Comparison of ENCODE assay signal across 31 cellular contexts in genomic region chr6:90118581-90118980, GRCh38.
DNase-seq lines count a peak whose midpoint lies in the region; ATAC-seq, FAIRE-seq and TF ChIP-seq lines count a peak whose summit lies in the region.
"Had no signal": no experiment of that assay in that cellular context is flagged by ENCODE, and none has a peak within 500 bp of the region (broad histone marks: within the 10 kb centered on the region; RNA-seq: fewer than 3 reads in every experiment).

No MANE protein-coding gene starts in this region.

- H3K4me2 ChIP-seq in mammary epithelial cell (ENCODE audit: insufficient read depth, low read depth, low read length) = no peak overlapping the region
- no peak overlapping the region for H3K4me2 ChIP-seq in OCI-LY3 (ENCODE audit: low read length)
- no peak overlapping the region for H3K4me2 ChIP-seq in endothelial cell of umbilical vein (ENCODE audit: insufficient read depth, low read length)
- H3K4me2 ChIP-seq: BLaER1, GM23338 had no signal

- H3K9me1 ChIP-seq in endothelial cell of umbilical vein (replicated peaks; ENCODE audit: control insufficient read depth, extremely low read depth, insufficient read depth, low read length) = no peaks in the 10 kb centered on the region

- WGBS in mammary epithelial cell (ENCODE audit: low coverage, missing lambda C conversion rate) = 97% methylated on average over 2 of the region's 2 CpGs

- H2AFZ ChIP-seq in mammary epithelial cell (ENCODE audit: low read depth, low read length) = no peak overlapping the region
- H2AFZ ChIP-seq in OCI-LY3 (ENCODE audit: low read depth, low read length) = no peak overlapping the region
- no peak overlapping the region for H2AFZ ChIP-seq in endothelial cell of umbilical vein (ENCODE audit: low read depth, low read length)
- H2AFZ ChIP-seq: GM23338 had no signal

- H3K27me3 ChIP-seq in mammary epithelial cell (ENCODE audit: insufficient read depth, low read length) (no peaks in the 10 kb centered on the region), OCI-LY3 (ENCODE audit: low read depth, low read length) (peaks cover 86% of the 10 kb centered on the region), endothelial cell of umbilical vein (ENCODE audit: control insufficient read depth in 2 of 2, insufficient read depth in 2 of 2, low read length in 2 of 2) (no peaks in the 10 kb centered on the region)
- H3K27me3 ChIP-seq: BLaER1, body of pancreas, Peyer's patch, transverse colon had no signal

- ATAC-seq in T-cell (replicated peaks in 1 of 4) (no peak), left ventricle myocardium superior (no peak)
- ATAC-seq: body of pancreas; GM23338; stimulated activated effector memory CD8-positive, alpha-beta T cell treated with anti-CD3 and anti-CD28 coated beads, Interleukin-12 subunit alpha, Interleukin-12 subunit beta, amount 100 ng/mL, for 72 hours had no signal

- intact Hi-C loops in mammary epithelial cell (cut with micrococcal nuclease) = no loop called here
- intact Hi-C loops in MCF 10A (cut with micrococcal nuclease) = no loop called here
- intact Hi-C loops in endothelial cell of umbilical vein (cut with micrococcal nuclease) = no loop called here
- intact Hi-C loops in left ventricle myocardium superior (cut with micrococcal nuclease) = no loop called here
- intact Hi-C loops in posterior cingulate gyrus (cut with DNase I) = no loop called here

- H3K36me3 ChIP-seq in mammary epithelial cell (ENCODE audit: insufficient read depth, low read length) (no peaks in the 10 kb centered on the region), OCI-LY3 (replicated peaks; ENCODE audit: low read depth, low read length) (no peaks in the 10 kb centered on the region), endothelial cell of umbilical vein (ENCODE audit: control insufficient read depth in 2 of 2, extremely low read depth in 1 of 2, insufficient read depth in 2 of 2, low read length in 2 of 2) (no peaks in the 10 kb centered on the region)
- H3K36me3 ChIP-seq: left ventricle myocardium inferior, Peyer's patch, transverse colon had no signal

- peak; percentile 15 for FAIRE-seq in endothelial cell of umbilical vein (lab: Jason Lieb, UNC)
- FAIRE-seq: islet of Langerhans had no signal

- POLR2A ChIA-PET in MCF 10A (lab: Yijun Ruan, JAX) = no interaction called here
- POLR2A ChIA-PET in endothelial cell of umbilical vein (lab: Charles Lee) = no interaction called here
- POLR2A ChIA-PET in T-cell (lab: Charles Lee) = interaction anchor here (0.6 to 0.7 kb wide), 2 partner anchors 12 to 13 kb away, joined by 3 to 4 read pairs; no protein-coding TSS in a partner anchor

- BruUV-seq in mammary epithelial cell (replicated peaks; lab: Mats Ljungman, UMichigan) (no TSS peak), MCF 10A (replicated peaks; lab: Mats Ljungman, UMichigan) (no TSS peak), endothelial cell of umbilical vein (replicated peaks; lab: Mats Ljungman, UMichigan) (no TSS peak)

- H3K4me1 Mint-ChIP-seq in MCF 10A (ENCODE audit: insufficient read depth, unreplicated experiment) = peaks cover 8% of the 10 kb centered on the region
- H3K4me1 Mint-ChIP-seq in T-cell = peaks cover 39 to 57% (median 57%) of the 10 kb centered on the region in 3 donors
- H3K4me1 Mint-ChIP-seq: GM23338 had no signal

- H3K4me3 Mint-ChIP-seq in MCF 10A (ENCODE audit: unreplicated experiment) = no peak overlapping the region
- H3K4me3 Mint-ChIP-seq in T-cell = no peak overlapping the region
- H3K4me3 Mint-ChIP-seq: central memory CD8-positive, alpha-beta T cell; dendritic cell treated with granulocyte-macrophage colony-stimulating factor and Interleukin-4, amounts not matched to agents 40 ng/mL and 50 ng/mL, for 4 days; GM23338; stimulated activated effector memory CD8-positive, alpha-beta T cell treated with anti-CD3 and anti-CD28 coated beads, Interleukin-12 subunit alpha, Interleukin-12 subunit beta, amount 100 ng/mL, for 72 hours had no signal

- H4K20me1 ChIP-seq in mammary epithelial cell (ENCODE audit: insufficient read depth, low read length) = no peaks in the 10 kb centered on the region
- 0 out of 2 replicates have a peak, but pooled peaks cover 5% of the 10 kb centered on the region for H4K20me1 ChIP-seq in OCI-LY3 (ENCODE audit: insufficient read depth, low read length)
- no peaks in the 10 kb centered on the region for H4K20me1 ChIP-seq in endothelial cell of umbilical vein (replicated peaks; ENCODE audit: control insufficient read depth, extremely low read depth, insufficient read depth, low read length)

- dilution Hi-C loops in mammary epithelial cell (cut with HindIII; ENCODE audit: low sequenced_read_pairs) = no loop called here
- dilution Hi-C loops in endothelial cell of umbilical vein (cut with MboI; ENCODE audit: extremely low pct_ligation_motif_present, low sequenced_read_pairs) = no loop called here

- no peaks in the 10 kb centered on the region for H3K27me3 Mint-ChIP-seq in MCF 10A (ENCODE audit: insufficient read depth, unreplicated experiment)
- H3K27me3 Mint-ChIP-seq in T-cell = no peaks in the 10 kb centered on the region
- H3K27me3 Mint-ChIP-seq: central memory CD8-positive, alpha-beta T cell had no signal

- in situ Hi-C loops in mammary epithelial cell (cut with MboI; ENCODE audit: low sequenced_read_pairs in 2 of 2) = no loop called here

- H3K9me3 Mint-ChIP-seq in MCF 10A (ENCODE audit: unreplicated experiment) (peaks cover 10% of the 10 kb centered on the region), T-cell (peaks cover 12 to 18% (median 13%) of the 10 kb centered on the region in 3 donors)

- no peak for TF ChIP-seq POLR2A in endothelial cell of umbilical vein (IDR thresholded peaks at IDR 0.05; ENCODE audit: low read depth, low read length)

- H3K79me2 ChIP-seq in mammary epithelial cell (ENCODE audit: insufficient read depth, low read length) (no peaks in the 10 kb centered on the region), OCI-LY3 (ENCODE audit: low read length) (no peaks in the 10 kb centered on the region), endothelial cell of umbilical vein (ENCODE audit: control insufficient read depth, insufficient read depth, low read length) (no peaks in the 10 kb centered on the region)

- H3K27ac Mint-ChIP-seq in MCF 10A (ENCODE audit: low read depth, unreplicated experiment) = no peak overlapping the region
- H3K27ac Mint-ChIP-seq in T-cell = peak overlapping the region in 1 of 2 donors; percentile 70
- H3K27ac Mint-ChIP-seq: dendritic cell treated with granulocyte-macrophage colony-stimulating factor and Interleukin-4, amounts not matched to agents 40 ng/mL and 50 ng/mL, for 4 days; GM23338; IgD-negative memory B cell; stimulated activated effector memory CD8-positive, alpha-beta T cell treated with anti-CD3 and anti-CD28 coated beads, Interleukin-12 subunit alpha, Interleukin-12 subunit beta, amount 100 ng/mL, for 72 hours had no signal

- H3K4me1 ChIP-seq in mammary epithelial cell (ENCODE audit: insufficient read depth, low read length) = peaks cover 15% of the 10 kb centered on the region
- no peaks in the 10 kb centered on the region; the same call in 1 of the 2 replicates for H3K4me1 ChIP-seq in OCI-LY3 (ENCODE audit: low read length)
- no peaks in the 10 kb centered on the region for H3K4me1 ChIP-seq in endothelial cell of umbilical vein (ENCODE audit: control insufficient read depth, extremely low read depth, insufficient read depth, low read length)
- H3K4me1 ChIP-seq: body of pancreas, Peyer's patch, transverse colon had no signal

- no peak overlapping the region for H3K4me3 ChIP-seq in mammary epithelial cell (replicated peaks in 1 of 3; ENCODE audit: insufficient read depth in 1 of 3, low read depth in 2 of 3, low read length in 3 of 3)
- H3K4me3 ChIP-seq in OCI-LY3 (ENCODE audit: low read length) = no peak overlapping the region
- no peak overlapping the region for H3K4me3 ChIP-seq in endothelial cell of umbilical vein (replicated peaks in 1 of 3; ENCODE audit: insufficient read depth in 1 of 3, low read depth in 1 of 3, low read length in 3 of 3)
- H3K4me3 ChIP-seq: BLaER1, body of pancreas, GM23338, left ventricle myocardium inferior, Peyer's patch, transverse colon had no signal

- peak; percentile 28 for DNase-seq in mammary epithelial cell
- no peak for DNase-seq in MCF 10A (ENCODE audit: unreplicated experiment)
- no peak for DNase-seq in endothelial cell of umbilical vein (ENCODE audit: low read depth, low spot score)
- no peak for DNase-seq in occipital lobe (lab: John Stamatoyannopoulos, UW)
- no peak for DNase-seq in T-cell
- no peak for DNase-seq in left ventricle myocardium superior
- no peak for DNase-seq in posterior cingulate gyrus
- DNase-seq: activated CD4-positive, alpha-beta T cell treated with anti-CD3 and anti-CD28 coated beads for 48 hours; activated gamma-delta T cell treated with Interleukin-2 at 50 U/mL for 16 hours; activated T-cell treated with anti-CD3 and anti-CD28 coated beads, Interleukin-2, amount 50 U/mL, for 1 hour; body of pancreas; left ventricle myocardium inferior; NCI-H1092; NCI-H1694 treated with DMSO at 0.1 percent for 48 hours; NK-92 treated with Interleukin-12 subunit alpha and Interleukin-12 subunit beta, amount 100 ng/mL, for 24 hours; Peyer's patch; SHP77 treated with DMSO at 0.1 percent for 48 hours; stimulated activated CD4-positive, alpha-beta T cell treated with anti-CD3 and anti-CD28 coated beads, Interleukin-15, amount 100 ng/mL, for 24 hours; stimulated activated CD4-positive, alpha-beta T cell treated with anti-CD3 and anti-CD28 coated beads, Interleukin-4, amount 100 ng/mL, for 4 hours; SW 1271; T-helper 9 cell; transverse colon had no signal

- no peaks in the 10 kb centered on the region for H3K36me3 Mint-ChIP-seq in MCF 10A (ENCODE audit: insufficient read depth, unreplicated experiment)
- H3K36me3 Mint-ChIP-seq in T-cell = peaks cover 39% of the 10 kb centered on the region

- H3K27ac ChIP-seq in mammary epithelial cell (ENCODE audit: insufficient read depth, low read depth, low read length) (no peak overlapping the region), OCI-LY3 (ENCODE audit: low read length) (no peak overlapping the region), endothelial cell of umbilical vein (ENCODE audit: insufficient read depth, low read depth, low read length) (no peak overlapping the region)
- H3K27ac ChIP-seq: BLaER1, body of pancreas, left ventricle myocardium inferior, Peyer's patch, transverse colon, VCaP had no signal

- peak in 1 of 2 donors; percentile 15 for TF ChIP-seq CTCF in mammary epithelial cell (conservative IDR thresholded peaks at IDR 0.05 in 1 of 2, IDR thresholded peaks at IDR 0.05 in 1 of 2; ENCODE audit: extremely low read depth in 1 of 2, insufficient read depth in 1 of 2, low read depth in 1 of 2, low read length in 2 of 2)
- no peak for TF ChIP-seq CTCF in MCF 10A (IDR thresholded peaks at IDR 0.05; ENCODE audit: unreplicated experiment)
- TF ChIP-seq CTCF in OCI-LY3 (IDR thresholded peaks at IDR 0.05; ENCODE audit: low read depth, low read length) = peak; percentile 11; the same call in 1 of the 2 replicates
- TF ChIP-seq CTCF in endothelial cell of umbilical vein (IDR thresholded peaks at IDR 0.05; ENCODE audit: extremely low read depth in 1 of 2, insufficient read depth in 1 of 2, low read depth in 1 of 2, low read length in 2 of 2) = no peak

- H3K9ac ChIP-seq in mammary epithelial cell (ENCODE audit: insufficient read depth, low read length) (no peak overlapping the region), OCI-LY3 (ENCODE audit: low read length) (no peak overlapping the region), endothelial cell of umbilical vein (replicated peaks; ENCODE audit: extremely low read depth, insufficient read depth, low read length) (no peak overlapping the region)
- H3K9ac ChIP-seq: BLaER1 had no signal

- H3K9me3 ChIP-seq in mammary epithelial cell (replicated peaks; ENCODE audit: insufficient read depth, low read length) = no peaks in the 10 kb centered on the region
- no peaks in the 10 kb centered on the region for H3K9me3 ChIP-seq in OCI-LY3 (ENCODE audit: insufficient read depth, low read length)
- H3K9me3 ChIP-seq in endothelial cell of umbilical vein (replicated peaks; ENCODE audit: control insufficient read depth, insufficient read depth, low read length) = no peaks in the 10 kb centered on the region
- H3K9me3 ChIP-seq: body of pancreas, Peyer's patch had no signal

- CTCF ChIA-PET in mammary epithelial cell (lab: Charles Lee; ENCODE audit: low non-redundant PET) = no interaction called here
- CTCF ChIA-PET in MCF 10A (lab: Yijun Ruan, JAX) = interaction anchor here (0.8 to 0.9 kb wide), 2 partner anchors 16 to 178 kb away, joined by 3 read pairs; no protein-coding TSS in a partner anchor
- CTCF ChIA-PET in endothelial cell of umbilical vein (lab: Charles Lee) = interaction anchor here (1.1 to 1.9 kb wide), 4 partner anchors 83 to 274 kb away, joined by 3 to 7 read pairs (median 4); no protein-coding TSS in a partner anchor
- CTCF ChIA-PET in T-cell (lab: Charles Lee) = interaction anchor here in 1 of 2 donors (0.6 kb wide), 1 partner anchor 1173 kb away, joined by 3 read pairs; no protein-coding TSS in a partner anchor

Comparison
In these comparisons a context has a peak if more than half of its experiments do, and no peak if none do; other contexts are left out.
1. POLR2A ChIA-PET loops: an anchor here in T-cell (0.6 to 0.7 kb wide); none called in MCF 10A and endothelial cell of umbilical vein.